ENCODE assay signal across 36 cellular contexts in the genomic region with DNA sequence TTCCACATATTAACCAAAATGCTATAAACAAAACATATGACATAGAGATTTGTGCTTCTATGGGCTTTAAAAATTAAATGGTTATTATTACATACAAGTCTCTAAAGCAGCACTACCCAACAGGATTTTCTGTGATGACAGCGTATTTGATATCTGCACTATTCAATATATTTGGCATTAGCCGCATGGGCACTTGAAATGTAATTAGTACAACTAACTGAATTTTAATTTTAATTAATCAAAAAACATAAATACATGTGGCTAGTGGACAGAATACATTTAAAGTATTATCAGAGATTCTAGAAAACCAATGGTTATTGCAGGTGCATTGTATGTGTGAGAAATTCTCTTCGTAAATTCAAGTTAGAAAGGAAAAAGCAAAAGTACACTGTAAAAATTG.
"Had no signal": no experiment of that assay in that cellular context is flagged by ENCODE, and none has a peak within 500 bp of the region (broad histone marks: within the 10 kb centered on the region; RNA-seq: fewer than 3 reads in every experiment).

No MANE protein-coding gene starts in this region.

- DNase-seq: Karpas-422, Kasumi-1, MG63, MM.1S, MV-4-11, NCI-H1048, NCI-H1092, NCI-H1092 treated with DMSO at 0.1 percent for 48 hours, NCI-H1105, NCI-H1105 treated with DMSO at 0.1 percent for 48 hours, NCI-H1417, NCI-H1417 treated with DMSO at 0.1 percent for 48 hours, NCI-H1436, NCI-H1436 treated with DMSO at 0.1 percent for 48 hours, NCI-H146, NCI-H1694, NCI-H1694 treated with DMSO at 0.1 percent for 48 hours, NCI-H187, NCI-H187 treated with DMSO at 0.1 percent for 48 hours, NCI-H1930, NCI-H2029, NCI-H2029 treated with DMSO at 0.1 percent for 48 hours, NCI-H2081, NCI-H2081 treated with DMSO at 0.1 percent for 48 hours, NCI-H2107, NCI-H2171, NCI-H2171 treated with DMSO at 0.1 percent for 48 hours, NCI-H2227 treated with DMSO at 0.1 percent for 48 hours, NCI-H226, NCI-H345, NCI-H446, NCI-H446 treated with DMSO at 0.1 percent for 48 hours, NCI-H510A, NCI-H510A treated with DMSO at 0.1 percent for 48 hours, NCI-H524, NCI-H524 treated with DMSO at 0.1 percent for 48 hours had no signal

- H3K9me3 ChIP-seq: MG63 had no signal

- H3K27me3 ChIP-seq: MG63 had no signal

- H3K4me3 ChIP-seq: MG63 had no signal
